ENCODE assay signal across 18 cellular contexts in the genomic region with DNA sequence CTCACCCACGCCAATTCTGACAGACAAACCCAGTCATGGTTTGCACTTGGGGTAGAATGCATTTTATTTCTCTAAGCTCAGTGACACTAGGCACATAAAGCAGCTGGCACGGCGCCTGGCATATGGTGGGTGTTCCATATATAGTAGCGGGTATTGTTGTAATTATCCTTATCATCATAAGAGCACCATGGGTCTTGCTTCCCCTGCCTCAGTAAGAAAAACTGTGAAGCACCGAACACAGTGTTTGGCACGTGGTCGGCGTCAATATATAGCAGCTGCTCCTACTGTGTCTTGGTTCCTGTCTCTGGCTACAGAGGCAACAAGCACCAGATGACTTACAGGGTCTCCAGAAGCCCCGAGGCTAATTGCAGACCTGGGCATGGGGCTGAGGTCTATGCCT.
DNase-seq lines count a peak whose midpoint lies in the region; ATAC-seq and TF ChIP-seq lines count a peak whose summit lies in the region.
"Had no signal": no experiment of that assay in that cellular context is flagged by ENCODE, and none has a peak within 500 bp of the region (broad histone marks: within the 10 kb centered on the region; RNA-seq: fewer than 3 reads in every experiment).

No MANE protein-coding gene starts in this region.

- H3K4me1 Mint-ChIP-seq in glutamatergic neuron (ENCODE audit: low read depth, unreplicated experiment): peaks cover 44% of the 10 kb centered on the region
- H3K4me1 Mint-ChIP-seq: CD4-positive, CD25-positive, alpha-beta regulatory T cell had no signal

- peak overlapping the region; percentile 15 for H3K4me3 Mint-ChIP-seq in glutamatergic neuron (ENCODE audit: unreplicated experiment)
- H3K4me3 Mint-ChIP-seq: CD4-positive, CD25-positive, alpha-beta regulatory T cell had no signal

- ATAC-seq in HG03571 (IDR thresholded peaks at IDR 0.05; ENCODE audit: unreplicated experiment): no peak
- ATAC-seq: HCT116 had no signal

- H3K4me3 ChIP-seq in BE2C (ENCODE audit: low read depth, low read length): no peak overlapping the region
- H3K4me3 ChIP-seq in H7 (ENCODE audit: insufficient read depth, low read depth, low read length): no peak overlapping the region
- H3K4me3 ChIP-seq: BLaER1 treated with 17β-estradiol and CSF1 and Interleukin-3, amounts not matched to agents 10 nM and 100 nM had no signal

- DNase-seq in BE2C (peak; percentile 72), NCI-H1694 treated with DMSO at 0.1 percent for 48 hours (lab: John Stamatoyannopoulos, UW) (peak; percentile 82), NCI-H524 treated with DMSO at 0.1 percent for 48 hours (lab: John Stamatoyannopoulos, UW) (peak; percentile 46), glutamatergic neuron (no peak), NCI-H2081 (lab: John Stamatoyannopoulos, UW) (no peak), H7 (no peak)
- DNase-seq: 8988T; AML-193; Calu3; CD4-positive, CD25-positive, alpha-beta regulatory T cell; DMS153; DMS79 treated with DMSO at 0.1 percent for 48 hours; EL; IMR-90; KBM-7 had no signal

- TF ChIP-seq CTCF in BE2C (IDR thresholded peaks at IDR 0.05; ENCODE audit: low read depth, low read length) (no peak), glutamatergic neuron (IDR thresholded peaks at IDR 0.05; ENCODE audit: partially characterized antibody, unreplicated experiment) (no peak)

- H3K27ac Mint-ChIP-seq in glutamatergic neuron (ENCODE audit: unreplicated experiment): peak overlapping the region; percentile 77
- H3K27ac Mint-ChIP-seq: CD4-positive, CD25-positive, alpha-beta regulatory T cell had no signal

- peaks cover 18% of the 10 kb centered on the region for H3K27me3 Mint-ChIP-seq in glutamatergic neuron (ENCODE audit: unreplicated experiment)
- H3K27me3 Mint-ChIP-seq: CD4-positive, CD25-positive, alpha-beta regulatory T cell had no signal

- no peaks in the 10 kb centered on the region for H3K9me3 ChIP-seq in BE2C

- peaks cover 78% of the 10 kb centered on the region for H3K4me1 ChIP-seq in BE2C

- H3K36me3 Mint-ChIP-seq in glutamatergic neuron (ENCODE audit: unreplicated experiment): peaks cover 13% of the 10 kb centered on the region
- H3K36me3 Mint-ChIP-seq: CD4-positive, CD25-positive, alpha-beta regulatory T cell had no signal

- no peaks in the 10 kb centered on the region for H3K27me3 ChIP-seq in BE2C
- H3K27me3 ChIP-seq in H7 (ENCODE audit: control insufficient read depth, insufficient read depth, low read length): no peaks in the 10 kb centered on the region
- H3K27me3 ChIP-seq: BLaER1 treated with 17β-estradiol and CSF1 and Interleukin-3, amounts not matched to agents 10 nM and 100 nM had no signal

- H3K9me3 Mint-ChIP-seq in glutamatergic neuron (ENCODE audit: unreplicated experiment): peaks cover 12% of the 10 kb centered on the region

- H3K36me3 ChIP-seq in BE2C (peaks cover 90% of the 10 kb centered on the region), H7 (replicated peaks; ENCODE audit: control insufficient read depth, insufficient read depth, low read length) (no peaks in the 10 kb centered on the region)
- H3K36me3 ChIP-seq: BLaER1 treated with 17β-estradiol and CSF1 and Interleukin-3, amounts not matched to agents 10 nM and 100 nM had no signal

Comparison
In these comparisons a context has a peak if more than half of its experiments do, and no peak if none do; other contexts are left out.
1. DNase-seq: peak in BE2C (single experiment), NCI-H1694 treated with DMSO at 0.1 percent for 48 hours (single experiment) and NCI-H524 treated with DMSO at 0.1 percent for 48 hours (single experiment); none in glutamatergic neuron (single experiment), NCI-H2081 (0 of 2) and H7 (single experiment).